In the genomic region with DNA sequence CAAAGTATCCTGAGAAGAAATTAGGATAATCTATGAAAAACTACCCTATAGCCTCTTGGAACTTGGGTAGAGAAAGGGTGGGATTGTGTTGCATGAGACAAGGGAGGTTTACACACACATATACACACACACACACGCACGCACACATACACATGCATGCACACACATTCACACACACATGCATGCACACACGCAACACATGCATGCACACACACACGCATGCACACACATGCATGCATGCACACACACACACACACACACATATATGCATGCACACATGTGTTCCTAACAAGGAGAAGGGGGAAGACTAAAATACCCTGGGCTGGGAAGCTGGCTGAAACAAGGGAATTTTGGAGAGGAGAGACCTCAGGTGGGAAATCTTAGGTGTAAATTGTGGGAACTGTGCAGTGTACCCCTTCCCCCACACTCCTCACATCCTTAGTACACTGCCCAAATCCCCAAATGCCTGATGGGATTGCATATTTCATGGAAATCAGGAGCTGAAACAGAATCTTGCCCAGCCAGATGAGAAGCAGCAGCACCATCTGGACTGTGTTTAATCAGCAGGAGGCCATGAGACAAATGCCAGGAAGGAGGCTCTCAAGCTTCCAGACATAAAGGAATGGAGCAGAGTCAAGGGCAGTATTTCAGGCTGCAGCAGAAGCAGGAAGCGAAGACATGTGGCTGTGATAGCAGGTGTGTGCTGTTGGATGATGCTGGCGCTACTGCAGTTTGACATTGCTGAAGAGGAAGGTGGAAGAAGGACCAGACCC, we compare ENCODE assay signal across 12 cellular contexts. TPM values are rescaled to one million over a fixed set of nuclear protein-coding genes. Genes with fewer than 3 reads are reported as not detected.
DNase-seq lines count a peak whose midpoint lies in the region; ATAC-seq and TF ChIP-seq lines count a peak whose summit lies in the region.
"Had no signal": no experiment of that assay in that cellular context is flagged by ENCODE, and none has a peak within 500 bp of the region (broad histone marks: within the 10 kb centered on the region; RNA-seq: fewer than 3 reads in every experiment).

No MANE protein-coding gene starts in this region.

- H3K9me3 Mint-ChIP-seq in GM23338 = no peaks in the 10 kb centered on the region
- H3K9me3 Mint-ChIP-seq in activated naive CD8-positive, alpha-beta T cell treated with anti-CD3 and anti-CD28 coated beads for 36 hours = no peaks in the 10 kb centered on the region
- H3K9me3 Mint-ChIP-seq: activated T-cell treated with anti-CD3 and anti-CD28 coated beads, Interleukin-2, amount 50 U/mL, for 72 hours; T-cell had no signal

- H3K4me2 ChIP-seq in GM23338 = no peak overlapping the region

- H3K4me3 Mint-ChIP-seq in GM23338 = no peak overlapping the region
- no peak overlapping the region for H3K4me3 Mint-ChIP-seq in activated naive CD8-positive, alpha-beta T cell treated with anti-CD3 and anti-CD28 coated beads for 36 hours
- H3K4me3 Mint-ChIP-seq: activated T-cell treated with anti-CD3 and anti-CD28 coated beads, Interleukin-2, amount 50 U/mL, for 72 hours; T-cell had no signal

- no peaks in the 10 kb centered on the region for H3K27me3 ChIP-seq in GM23338 (ENCODE audit: insufficient read depth)
- H3K27me3 ChIP-seq: suprapubic skin had no signal

- H3K4me3 ChIP-seq in GM23338 (no peak overlapping the region), astrocyte of the spinal cord (ENCODE audit: low read depth, low read length) (no peak overlapping the region)
- H3K4me3 ChIP-seq: suprapubic skin had no signal

- no peaks in the 10 kb centered on the region for H4K20me1 ChIP-seq in GM23338 (replicated peaks; ENCODE audit: insufficient read depth)

- H3K36me3 ChIP-seq in GM23338 (ENCODE audit: insufficient read depth) = no peaks in the 10 kb centered on the region
- H3K36me3 ChIP-seq: suprapubic skin had no signal

- no peak for TF ChIP-seq CTCF in GM23338 (conservative IDR thresholded peaks at IDR 0.05; ENCODE audit: low read depth in 2 of 2)
- no peak for TF ChIP-seq CTCF in astrocyte of the spinal cord (IDR thresholded peaks at IDR 0.05; ENCODE audit: low read depth, low read length)

- peak; percentile 8 for DNase-seq in GM23338 (ENCODE audit: low spot score)
- DNase-seq in NCI-H2196 (lab: John Stamatoyannopoulos, UW; ENCODE audit: unreplicated experiment) = peak; percentile 75
- DNase-seq in astrocyte of the spinal cord (ENCODE audit: low read depth, low spot score) = peak; percentile 20
- DNase-seq in retina = peak; percentile 16
- no peak for DNase-seq in activated naive CD8-positive, alpha-beta T cell treated with anti-CD3 and anti-CD28 coated beads for 36 hours
- DNase-seq: activated CD4-positive, alpha-beta T cell treated with anti-CD3 and anti-CD28 coated beads for 4 hours; activated T-cell treated with anti-CD3 and anti-CD28 coated beads, Interleukin-2, amount 50 U/mL, for 72 hours; aorta; T-cell had no signal

- H3K27ac Mint-ChIP-seq in GM23338 = no peak overlapping the region
- H3K27ac Mint-ChIP-seq in activated naive CD8-positive, alpha-beta T cell treated with anti-CD3 and anti-CD28 coated beads for 36 hours = no peak overlapping the region
- H3K27ac Mint-ChIP-seq: activated T-cell treated with anti-CD3 and anti-CD28 coated beads, Interleukin-2, amount 50 U/mL, for 72 hours; T-cell had no signal

- H3K79me2 ChIP-seq in GM23338 (replicated peaks; ENCODE audit: insufficient read depth) = no peaks in the 10 kb centered on the region

- in situ Hi-C loops in astrocyte of the spinal cord (cut with HindIII; ENCODE audit: low sequenced_read_pairs) = no loop called here

- no peaks in the 10 kb centered on the region for H3K4me1 ChIP-seq in GM23338 (ENCODE audit: insufficient read depth)
- H3K4me1 ChIP-seq: suprapubic skin had no signal

- H3K27me3 Mint-ChIP-seq in GM23338 (ENCODE audit: insufficient read depth, low read depth, poor library complexity) = peaks cover 5% of the 10 kb centered on the region
- no peaks in the 10 kb centered on the region for H3K27me3 Mint-ChIP-seq in activated naive CD8-positive, alpha-beta T cell treated with anti-CD3 and anti-CD28 coated beads for 36 hours

- no peak overlapping the region for H3K27ac ChIP-seq in GM23338 (ENCODE audit: low read depth)
- H3K27ac ChIP-seq: suprapubic skin had no signal

- no peaks in the 10 kb centered on the region for H3F3A ChIP-seq in GM23338 (replicated peaks; ENCODE audit: low read depth)

- ATAC-seq in GM23338 = no peak
- ATAC-seq in HG02610 (IDR thresholded peaks at IDR 0.05; ENCODE audit: unreplicated experiment) = no peak
- ATAC-seq in HG03354 (IDR thresholded peaks at IDR 0.05; ENCODE audit: poor library complexity, severe bottlenecking, unreplicated experiment) = no peak
- ATAC-seq: activated T-cell treated with anti-CD3 and anti-CD28 coated beads, Interleukin-2, amount 50 U/mL, for 72 hours; T-cell had no signal

- no peaks in the 10 kb centered on the region; the same call in 2 of the 3 replicates for H3K4me1 Mint-ChIP-seq in GM23338
- no peaks in the 10 kb centered on the region for H3K4me1 Mint-ChIP-seq in activated naive CD8-positive, alpha-beta T cell treated with anti-CD3 and anti-CD28 coated beads for 36 hours
- H3K4me1 Mint-ChIP-seq: T-cell had no signal

- no peaks in the 10 kb centered on the region for H3K9me2 ChIP-seq in GM23338 (ENCODE audit: insufficient read depth)

- no peaks in the 10 kb centered on the region; the same call in 2 of the 3 replicates for H3K36me3 Mint-ChIP-seq in GM23338 (ENCODE audit: low read depth)
- no peaks in the 10 kb centered on the region for H3K36me3 Mint-ChIP-seq in activated naive CD8-positive, alpha-beta T cell treated with anti-CD3 and anti-CD28 coated beads for 36 hours
- H3K36me3 Mint-ChIP-seq: T-cell had no signal

- H2AFZ ChIP-seq in GM23338 = no peak overlapping the region; the same call in 1 of the 2 replicates

TF ChIP-seq in GM23338, 12 proteins besides CTCF, POLR2A, EP300 and RAD21 (continues in another document):
- TF ChIP-seq, protein P1, sequence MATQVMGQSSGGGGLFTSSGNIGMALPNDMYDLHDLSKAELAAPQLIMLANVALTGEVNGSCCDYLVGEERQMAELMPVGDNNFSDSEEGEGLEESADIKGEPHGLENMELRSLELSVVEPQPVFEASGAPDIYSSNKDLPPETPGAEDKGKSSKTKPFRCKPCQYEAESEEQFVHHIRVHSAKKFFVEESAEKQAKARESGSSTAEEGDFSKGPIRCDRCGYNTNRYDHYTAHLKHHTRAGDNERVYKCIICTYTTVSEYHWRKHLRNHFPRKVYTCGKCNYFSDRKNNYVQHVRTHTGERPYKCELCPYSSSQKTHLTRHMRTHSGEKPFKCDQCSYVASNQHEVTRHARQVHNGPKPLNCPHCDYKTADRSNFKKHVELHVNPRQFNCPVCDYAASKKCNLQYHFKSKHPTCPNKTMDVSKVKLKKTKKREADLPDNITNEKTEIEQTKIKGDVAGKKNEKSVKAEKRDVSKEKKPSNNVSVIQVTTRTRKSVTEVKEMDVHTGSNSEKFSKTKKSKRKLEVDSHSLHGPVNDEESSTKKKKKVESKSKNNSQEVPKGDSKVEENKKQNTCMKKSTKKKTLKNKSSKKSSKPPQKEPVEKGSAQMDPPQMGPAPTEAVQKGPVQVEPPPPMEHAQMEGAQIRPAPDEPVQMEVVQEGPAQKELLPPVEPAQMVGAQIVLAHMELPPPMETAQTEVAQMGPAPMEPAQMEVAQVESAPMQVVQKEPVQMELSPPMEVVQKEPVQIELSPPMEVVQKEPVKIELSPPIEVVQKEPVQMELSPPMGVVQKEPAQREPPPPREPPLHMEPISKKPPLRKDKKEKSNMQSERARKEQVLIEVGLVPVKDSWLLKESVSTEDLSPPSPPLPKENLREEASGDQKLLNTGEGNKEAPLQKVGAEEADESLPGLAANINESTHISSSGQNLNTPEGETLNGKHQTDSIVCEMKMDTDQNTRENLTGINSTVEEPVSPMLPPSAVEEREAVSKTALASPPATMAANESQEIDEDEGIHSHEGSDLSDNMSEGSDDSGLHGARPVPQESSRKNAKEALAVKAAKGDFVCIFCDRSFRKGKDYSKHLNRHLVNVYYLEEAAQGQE (IDR thresholded peaks at IDR 0.05; ENCODE audit: unreplicated experiment) = no peak

RNA-seq across cellular contexts. Expression of a gene that starts 14.6 kb away (rescaled TPM):
- total RNA-seq in GM23338 (2014; rRNA removed; shearing (Covaris generic)) = 17.6 and 21.9 TPM in 2 replicates
- polyA plus RNA-seq in GM23338 (2016; fragmentation: Nextera tagmentation; extraction: Ambion mirVana) = 40.9 and 50.1 TPM in 2 replicates
- total RNA-seq in activated naive CD8-positive, alpha-beta T cell treated with anti-CD3 and anti-CD28 coated beads for 36 hours = 10 to 100 TPM; 68.4 to 71.3 TPM
